In the genomic region with DNA sequence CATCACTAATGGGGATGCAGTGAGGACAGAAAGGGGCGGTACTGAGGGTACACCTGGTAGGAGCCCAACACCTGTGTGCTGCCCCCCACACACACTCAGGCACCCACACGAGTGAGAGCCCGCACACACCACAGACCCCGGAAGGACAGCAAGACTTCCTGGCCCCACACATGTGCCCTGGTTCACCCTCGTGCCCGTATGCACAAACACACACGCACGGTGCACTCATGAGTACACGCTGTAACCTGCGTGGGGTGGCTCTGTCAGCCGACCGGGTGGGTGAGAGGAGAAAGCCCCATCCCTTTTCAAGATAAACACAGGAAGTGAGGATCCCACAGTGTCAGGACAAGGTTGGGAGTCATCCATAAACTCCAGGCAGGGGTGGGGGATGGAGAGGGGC, we compare ENCODE assay signal across 1 cellular context.
TF ChIP-seq lines count a peak whose summit lies in the region.

No MANE protein-coding gene starts in this region.

TF ChIP-seq in GM23338, 12 proteins besides CTCF, POLR2A, EP300 and RAD21 (continued from another document):
- TF ChIP-seq, protein P1, sequence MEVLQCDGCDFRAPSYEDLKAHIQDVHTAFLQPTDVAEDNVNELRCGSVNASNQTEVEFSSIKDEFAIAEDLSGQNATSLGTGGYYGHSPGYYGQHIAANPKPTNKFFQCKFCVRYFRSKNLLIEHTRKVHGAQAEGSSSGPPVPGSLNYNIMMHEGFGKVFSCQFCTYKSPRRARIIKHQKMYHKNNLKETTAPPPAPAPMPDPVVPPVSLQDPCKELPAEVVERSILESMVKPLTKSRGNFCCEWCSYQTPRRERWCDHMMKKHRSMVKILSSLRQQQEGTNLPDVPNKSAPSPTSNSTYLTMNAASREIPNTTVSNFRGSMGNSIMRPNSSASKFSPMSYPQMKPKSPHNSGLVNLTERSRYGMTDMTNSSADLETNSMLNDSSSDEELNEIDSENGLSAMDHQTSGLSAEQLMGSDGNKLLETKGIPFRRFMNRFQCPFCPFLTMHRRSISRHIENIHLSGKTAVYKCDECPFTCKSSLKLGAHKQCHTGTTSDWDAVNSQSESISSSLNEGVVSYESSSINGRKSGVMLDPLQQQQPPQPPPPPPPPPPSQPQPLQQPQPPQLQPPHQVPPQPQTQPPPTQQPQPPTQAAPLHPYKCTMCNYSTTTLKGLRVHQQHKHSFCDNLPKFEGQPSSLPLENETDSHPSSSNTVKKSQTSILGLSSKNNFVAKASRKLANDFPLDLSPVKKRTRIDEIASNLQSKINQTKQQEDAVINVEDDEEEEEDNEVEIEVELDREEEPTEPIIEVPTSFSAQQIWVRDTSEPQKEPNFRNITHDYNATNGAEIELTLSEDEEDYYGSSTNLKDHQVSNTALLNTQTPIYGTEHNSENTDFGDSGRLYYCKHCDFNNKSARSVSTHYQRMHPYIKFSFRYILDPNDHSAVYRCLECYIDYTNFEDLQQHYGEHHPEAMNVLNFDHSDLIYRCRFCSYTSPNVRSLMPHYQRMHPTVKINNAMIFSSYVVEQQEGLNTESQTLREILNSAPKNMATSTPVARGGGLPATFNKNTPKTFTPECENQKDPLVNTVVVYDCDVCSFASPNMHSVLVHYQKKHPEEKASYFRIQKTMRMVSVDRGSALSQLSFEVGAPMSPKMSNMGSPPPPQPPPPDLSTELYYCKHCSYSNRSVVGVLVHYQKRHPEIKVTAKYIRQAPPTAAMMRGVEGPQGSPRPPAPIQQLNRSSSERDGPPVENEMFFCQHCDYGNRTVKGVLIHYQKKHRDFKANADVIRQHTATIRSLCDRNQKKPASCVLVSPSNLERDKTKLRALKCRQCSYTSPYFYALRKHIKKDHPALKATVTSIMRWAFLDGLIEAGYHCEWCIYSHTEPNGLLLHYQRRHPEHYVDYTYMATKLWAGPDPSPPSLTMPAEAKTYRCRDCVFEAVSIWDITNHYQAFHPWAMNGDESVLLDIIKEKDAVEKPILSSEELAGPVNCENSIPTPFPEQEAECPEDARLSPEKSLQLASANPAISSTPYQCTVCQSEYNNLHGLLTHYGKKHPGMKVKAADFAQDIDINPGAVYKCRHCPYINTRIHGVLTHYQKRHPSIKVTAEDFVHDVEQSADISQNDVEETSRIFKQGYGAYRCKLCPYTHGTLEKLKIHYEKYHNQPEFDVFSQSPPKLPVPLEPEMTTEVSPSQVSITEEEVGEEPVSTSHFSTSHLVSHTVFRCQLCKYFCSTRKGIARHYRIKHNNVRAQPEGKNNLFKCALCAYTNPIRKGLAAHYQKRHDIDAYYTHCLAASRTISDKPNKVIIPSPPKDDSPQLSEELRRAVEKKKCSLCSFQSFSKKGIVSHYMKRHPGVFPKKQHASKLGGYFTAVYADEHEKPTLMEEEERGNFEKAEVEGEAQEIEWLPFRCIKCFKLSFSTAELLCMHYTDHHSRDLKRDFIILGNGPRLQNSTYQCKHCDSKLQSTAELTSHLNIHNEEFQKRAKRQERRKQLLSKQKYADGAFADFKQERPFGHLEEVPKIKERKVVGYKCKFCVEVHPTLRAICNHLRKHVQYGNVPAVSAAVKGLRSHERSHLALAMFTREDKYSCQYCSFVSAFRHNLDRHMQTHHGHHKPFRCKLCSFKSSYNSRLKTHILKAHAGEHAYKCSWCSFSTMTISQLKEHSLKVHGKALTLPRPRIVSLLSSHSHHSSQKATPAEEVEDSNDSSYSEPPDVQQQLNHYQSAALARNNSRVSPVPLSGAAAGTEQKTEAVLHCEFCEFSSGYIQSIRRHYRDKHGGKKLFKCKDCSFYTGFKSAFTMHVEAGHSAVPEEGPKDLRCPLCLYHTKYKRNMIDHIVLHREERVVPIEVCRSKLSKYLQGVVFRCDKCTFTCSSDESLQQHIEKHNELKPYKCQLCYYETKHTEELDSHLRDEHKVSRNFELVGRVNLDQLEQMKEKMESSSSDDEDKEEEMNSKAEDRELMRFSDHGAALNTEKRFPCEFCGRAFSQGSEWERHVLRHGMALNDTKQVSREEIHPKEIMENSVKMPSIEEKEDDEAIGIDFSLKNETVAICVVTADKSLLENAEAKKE (CRISPR knock-in tag; IDR thresholded peaks at IDR 0.05): no peak
- TF ChIP-seq ZNF331 (CRISPR knock-in tag; IDR thresholded peaks at IDR 0.05; ENCODE audit: low read depth): no peak
- no peak for TF ChIP-seq EZH2 (IDR thresholded peaks at IDR 0.05; ENCODE audit: low read depth, unreplicated experiment)
- no peak for TF ChIP-seq ZNF114 (CRISPR knock-in tag; IDR thresholded peaks at IDR 0.05)
- TF ChIP-seq EZH2phosphoT487 (IDR thresholded peaks at IDR 0.05; ENCODE audit: unreplicated experiment): no peak
